ENCODE assay signal across 8 cellular contexts in the genomic region with DNA sequence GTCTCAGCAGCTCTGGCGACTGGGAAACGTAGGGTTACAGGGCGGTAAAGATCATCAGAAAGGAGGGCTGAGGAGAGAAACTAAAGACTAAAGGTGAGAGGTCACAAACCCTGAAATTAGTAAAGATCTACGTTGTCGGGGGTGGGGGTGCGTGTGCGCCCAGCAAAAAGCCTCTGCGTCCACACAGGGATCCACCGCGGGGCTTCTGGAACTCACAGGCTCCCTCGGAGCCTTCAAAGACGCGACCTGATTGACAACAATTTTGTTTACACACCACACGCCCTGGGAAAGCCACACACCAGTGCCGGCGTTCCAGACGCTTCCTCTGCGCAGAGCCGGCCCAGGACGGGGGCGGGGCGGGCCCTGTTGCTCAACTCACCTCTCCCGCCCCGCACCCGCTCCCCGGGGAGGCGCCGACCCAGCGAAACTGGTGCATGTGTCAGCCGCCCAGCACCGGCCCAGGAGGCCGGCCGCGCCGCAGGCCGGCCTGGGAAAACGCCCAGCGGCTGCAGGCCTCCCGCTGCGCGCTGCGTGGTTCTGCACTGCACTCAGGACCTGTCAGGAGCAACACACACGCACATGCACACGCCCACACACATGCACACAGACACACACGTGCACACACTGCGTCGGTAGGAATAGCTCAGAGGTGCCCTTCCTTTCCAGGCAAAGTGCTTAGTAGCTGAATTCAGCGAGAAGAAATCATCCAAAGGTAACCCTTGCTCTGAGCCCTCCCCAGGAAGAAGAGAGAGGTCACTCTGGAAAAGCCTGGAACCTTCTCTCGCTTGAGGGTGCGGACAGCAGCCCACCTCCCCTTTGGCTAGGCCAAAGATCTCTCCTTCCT. TPM values are rescaled to one million over a fixed set of nuclear protein-coding genes. Genes with fewer than 3 reads are reported as not detected.
A peak's percentile ranks its signal among the peaks of the same experiment; 100 is the strongest.
DNase-seq lines count a peak whose midpoint lies in the region; TF ChIP-seq lines count a peak whose summit lies in the region.

No MANE protein-coding gene starts in this region.

- H3K4me3 ChIP-seq in GM06990 (replicated peaks; ENCODE audit: low read depth, low read length) (peak overlapping the region; percentile 37; the same call in 1 of the 2 replicates), NB4 (ENCODE audit: low read depth, low read length) (peak overlapping the region; percentile 42)
- peak overlapping the region; percentile 69 for H3K4me3 ChIP-seq in effector memory CD4-positive, alpha-beta T cell (ENCODE audit: insufficient read depth, low read depth, low read length, poor library complexity, severe bottlenecking)

- no peaks in the 10 kb centered on the region for H3K27me3 ChIP-seq in GM06990 (replicated peaks; ENCODE audit: control insufficient read depth, insufficient read depth, low read length)
- no peaks in the 10 kb centered on the region for H3K27me3 ChIP-seq in effector memory CD4-positive, alpha-beta T cell (replicated peaks; ENCODE audit: control insufficient read depth, insufficient read depth, low read length, poor library complexity, severe bottlenecking)

- no peak for TF ChIP-seq CTCF in GM06990 (IDR thresholded peaks at IDR 0.05; ENCODE audit: insufficient read depth, low read length, poor library complexity, severe bottlenecking)
- TF ChIP-seq CTCF in NB4 (IDR thresholded peaks at IDR 0.05; ENCODE audit: low read depth, low read length), result no peak
- no peak for TF ChIP-seq CTCF in mesothelial cell of epicardium (IDR thresholded peaks at IDR 0.05; ENCODE audit: unreplicated experiment)

- H3K27ac Mint-ChIP-seq in mesothelial cell of epicardium, result peak overlapping the region; percentile 90

- peaks cover 6% of the 10 kb centered on the region for H3K4me1 ChIP-seq in effector memory CD4-positive, alpha-beta T cell (ENCODE audit: control insufficient read depth, insufficient read depth, low read length, poor library complexity, severe bottlenecking)

- no peaks in the 10 kb centered on the region for H3K36me3 ChIP-seq in GM06990 (ENCODE audit: control insufficient read depth, insufficient read depth, low read length)
- no peaks in the 10 kb centered on the region for H3K36me3 ChIP-seq in effector memory CD4-positive, alpha-beta T cell (ENCODE audit: control insufficient read depth, insufficient read depth, low read length)

- peak overlapping the region; percentile 63 for H3K4me3 Mint-ChIP-seq in mesothelial cell of epicardium

- peaks cover 26% of the 10 kb centered on the region for H3K4me1 Mint-ChIP-seq in mesothelial cell of epicardium

- H3K9me3 ChIP-seq in effector memory CD4-positive, alpha-beta T cell (ENCODE audit: control insufficient read depth, low read length), result no peaks in the 10 kb centered on the region

- no peaks in the 10 kb centered on the region for H3K36me3 Mint-ChIP-seq in mesothelial cell of epicardium

- peak overlapping the region; percentile 57 for H3K27ac ChIP-seq in effector memory CD4-positive, alpha-beta T cell (ENCODE audit: insufficient read depth, low read length, poor library complexity, severe bottlenecking)

- H3K27me3 Mint-ChIP-seq in mesothelial cell of epicardium (ENCODE audit: low read depth), result no peaks in the 10 kb centered on the region

- DNase-seq in GM06990 (ENCODE audit: extremely low read depth, insufficient read length), result peak; percentile 94
- peak; percentile 85 for DNase-seq in HCEC 1CT
- peak; percentile 95 for DNase-seq in NB4 (ENCODE audit: low read depth)
- peak; percentile 20 to 39 for DNase-seq in activated CD8-positive, alpha-beta memory T cell treated with anti-CD3 and anti-CD28 coated beads for 4 hours (ENCODE audit: low read depth in 2 of 2)
- DNase-seq in effector memory CD4-positive, alpha-beta T cell, result peak; percentile 50 to 62 (median 56)
- DNase-seq in mesothelial cell of epicardium (ENCODE audit: low spot score in 2 of 2, unreplicated experiment in 2 of 2), result peak; percentile 75 to 80
- peak; percentile 27 to 60 for DNase-seq in stimulated activated CD8-positive, alpha-beta memory T cell treated with anti-CD3 and anti-CD28 coated beads, Interleukin-15, amount 100 ng/mL, for 4 hours (ENCODE audit: low read depth in 2 of 2)
- no peak for DNase-seq in OCI-M2 (lab: John Stamatoyannopoulos, UW; ENCODE audit: unreplicated experiment)

- H3K9me3 Mint-ChIP-seq in mesothelial cell of epicardium, result no peaks in the 10 kb centered on the region

- peak; percentile 39 for TF ChIP-seq POLR2A in NB4 (IDR thresholded peaks at IDR 0.05; ENCODE audit: extremely low read depth, insufficient read length)

RNA-seq across cellular contexts. Expression of gene ARID1B, which starts 57.2 kb away (rescaled TPM):
- total RNA-seq in mesothelial cell of epicardium, result 137 to 155 TPM (median 143 TPM) in 3 replicates
